ENCODE assay signal across 13 cellular contexts in the genomic region with DNA sequence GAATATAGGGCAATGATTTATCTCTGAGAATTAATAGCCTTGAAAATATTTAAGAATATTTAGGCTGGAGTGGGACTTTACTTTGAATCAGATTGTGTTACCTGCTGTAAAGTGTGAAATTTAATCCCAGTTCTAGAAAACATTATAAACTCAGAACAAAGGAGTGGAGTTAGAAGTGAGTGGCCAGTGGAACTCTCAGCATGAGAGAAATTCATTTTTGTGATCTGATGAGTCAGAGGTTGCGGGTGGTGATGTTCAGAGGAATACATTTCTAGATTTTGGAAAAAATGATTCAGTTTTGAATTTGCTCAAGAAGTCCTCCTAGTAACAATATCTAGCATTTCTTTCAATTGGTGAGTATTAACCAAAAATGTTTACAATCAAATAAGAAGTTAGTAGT.
DNase-seq lines count a peak whose midpoint lies in the region.
"Had no signal": no experiment of that assay in that cellular context is flagged by ENCODE, and none has a peak within 500 bp of the region (broad histone marks: within the 10 kb centered on the region; RNA-seq: fewer than 3 reads in every experiment).

No MANE protein-coding gene starts in this region.

- DNase-seq in activated CD4-positive, alpha-beta T cell treated with anti-CD3 and anti-CD28 coated beads for 4 hours = peak; percentile 16 to 20
- no peak for DNase-seq in activated CD4-positive, alpha-beta T cell treated with anti-CD3 and anti-CD28 coated beads for 1 hour
- DNase-seq in RPMI7951 (ENCODE audit: low read depth) (peak; percentile 10), fibroblast of gingiva (ENCODE audit: low read depth) (peak; percentile 58), SW480 (ENCODE audit: low spot score) (no peak), islet precursor cell (no peak), NCI-H146 treated with DMSO at 0.1 percent for 48 hours (lab: John Stamatoyannopoulos, UW; ENCODE audit: unreplicated experiment) (no peak)
- DNase-seq in stimulated activated CD4-positive, alpha-beta T cell treated with anti-CD3 and anti-CD28 coated beads, Interleukin-4, amount 100 ng/mL, for 24 hours = peak; percentile 50
- DNase-seq: KBM-7, left colon, NCI-H2171, occipital lobe, upper lobe of right lung had no signal

Comparison
In these comparisons a context has a peak if more than half of its experiments do, and no peak if none do; other contexts are left out.
1. DNase-seq: peak in activated CD4-positive, alpha-beta T cell treated with anti-CD3 and anti-CD28 coated beads for 4 hours (2 of 2), RPMI7951 (single experiment), fibroblast of gingiva (single experiment) and stimulated activated CD4-positive, alpha-beta T cell treated with anti-CD3 and anti-CD28 coated beads, Interleukin-4, amount 100 ng/mL, for 24 hours (single experiment); none in activated CD4-positive, alpha-beta T cell treated with anti-CD3 and anti-CD28 coated beads for 1 hour (single experiment), SW480 (single experiment), islet precursor cell (single experiment) and NCI-H146 treated with DMSO at 0.1 percent for 48 hours (single experiment).